Comparison of ENCODE assay signal across 21 cellular contexts in the genomic region with DNA sequence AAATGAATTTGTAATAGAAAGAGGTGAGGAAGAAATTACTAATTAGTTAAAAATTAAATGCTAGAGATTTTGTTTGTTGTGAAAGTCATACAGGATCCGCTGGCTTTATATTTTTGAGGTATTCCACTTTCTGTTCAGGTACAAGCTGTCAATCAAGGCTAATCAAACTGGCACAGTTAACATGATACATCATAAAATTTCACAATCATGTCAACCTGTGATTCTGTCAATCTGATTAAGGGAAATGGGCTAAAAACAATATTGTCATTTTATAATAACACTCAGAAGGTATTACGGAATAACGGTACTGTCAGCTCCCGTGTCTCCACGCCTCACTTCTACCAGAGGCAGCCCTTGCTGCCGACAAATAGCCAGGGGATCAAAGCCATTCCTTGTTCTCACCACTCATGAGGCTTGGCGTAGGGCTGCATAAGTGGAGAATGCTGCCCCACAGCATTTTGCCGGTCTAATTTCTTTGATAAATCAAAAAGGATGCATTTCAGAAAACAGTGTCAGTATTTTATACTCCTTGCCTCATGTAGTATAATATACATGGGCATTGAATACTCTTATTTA.
"Had no signal": no experiment of that assay in that cellular context is flagged by ENCODE, and none has a peak within 500 bp of the region (broad histone marks: within the 10 kb centered on the region; RNA-seq: fewer than 3 reads in every experiment).

No MANE protein-coding gene starts in this region.

- FAIRE-seq: endothelial cell of umbilical vein, frontal cortex, islet of Langerhans, keratinocyte had no signal

- H3K27ac ChIP-seq: coronary artery, dorsolateral prefrontal cortex, esophagus muscularis mucosa, foreskin keratinocyte, gastroesophageal sphincter, heart right ventricle, left lung, lower lobe of right lung had no signal

- H3K4me3 ChIP-seq: coronary artery, dorsolateral prefrontal cortex, esophagus muscularis mucosa, gastroesophageal sphincter, heart right ventricle, left lung, lower lobe of right lung had no signal

- DNase-seq: dermis blood vessel endothelial cell; dorsolateral prefrontal cortex; effector CD4-positive, alpha-beta T cell; effector memory CD4-positive, alpha-beta T cell; foreskin keratinocyte; glutamatergic neuron; heart right ventricle; hippocampal formation; left cardiac atrium; left lung; left ventricle myocardium superior; lower lobe of right lung; mesendoderm; midbrain had no signal

- ATAC-seq: foreskin keratinocyte, gastroesophageal sphincter, heart right ventricle, left cardiac atrium, left lung, left ventricle myocardium superior, lower lobe of right lung had no signal

- H3K4me1 ChIP-seq: esophagus muscularis mucosa, foreskin keratinocyte, gastroesophageal sphincter, heart right ventricle, left lung, lower lobe of right lung had no signal

- H3K9me3 ChIP-seq: esophagus muscularis mucosa, gastroesophageal sphincter, left lung, lower lobe of right lung had no signal

- H3K36me3 ChIP-seq: esophagus muscularis mucosa, gastroesophageal sphincter, heart right ventricle, left lung, lower lobe of right lung had no signal

- H3K27me3 ChIP-seq: dorsolateral prefrontal cortex, esophagus muscularis mucosa, gastroesophageal sphincter, heart right ventricle, left lung had no signal
